Comparison of ENCODE assay signal across 1 cellular context in genomic region chr18:63994783-63995399, GRCh38.
TF ChIP-seq lines count a peak whose summit lies in the region.

No MANE protein-coding gene starts in this region.

TF ChIP-seq in HCT116, 20 proteins besides CTCF, POLR2A, EP300 and RAD21 (continued from another document):
- TF ChIP-seq EGR1 (IDR thresholded peaks at IDR 0.05; ENCODE audit: low read depth): no peak
